In genomic region chr2:231613054-231613654, GRCh38 we compare ENCODE assay signal across 8 cellular contexts. TPM values are rescaled to one million over a fixed set of nuclear protein-coding genes. Genes with fewer than 3 reads are reported as not detected.
DNase-seq lines count a peak whose midpoint lies in the region; ATAC-seq and TF ChIP-seq lines count a peak whose summit lies in the region.

No MANE protein-coding gene starts in this region.

- H3K27ac ChIP-seq in RWPE1 = peak overlapping the region; percentile 97
- H3K27ac ChIP-seq in endodermal cell (ENCODE audit: low read depth, low read length) = peak overlapping the region; percentile 98

- no peaks in the 10 kb centered on the region for H3K9me3 ChIP-seq in endodermal cell (ENCODE audit: control insufficient read depth, low read length)

- CTCF ChIA-PET in RWPE1 (lab: Yijun Ruan, JAX) = interaction anchor here (0.6 to 3.2 kb wide), 10 partner anchors 19 to 686 kb away, joined by 3 to 19 read pairs (median 6); partner anchors contain the start of gene PTMA

- peaks cover 55% of the 10 kb centered on the region for H3K4me1 Mint-ChIP-seq in CD14-positive monocyte
- H3K4me1 Mint-ChIP-seq in endodermal cell = peaks cover 31% of the 10 kb centered on the region
- peaks cover 77% of the 10 kb centered on the region for H3K4me1 Mint-ChIP-seq in nephron progenitor cell

- H3K4me3 ChIP-seq in endodermal cell (ENCODE audit: low read length) = peak overlapping the region; percentile 70

- peak; percentile 3 for ATAC-seq in GM21515 (IDR thresholded peaks at IDR 0.05; ENCODE audit: unreplicated experiment)
- ATAC-seq in GM21381 (IDR thresholded peaks at IDR 0.05; ENCODE audit: unreplicated experiment) = no peak
- ATAC-seq in GM21390 (IDR thresholded peaks at IDR 0.05; ENCODE audit: unreplicated experiment) = no peak

- H3K27ac Mint-ChIP-seq in CD14-positive monocyte (peak overlapping the region in 6 of 7 donors; percentile 50 to 97 (median 90)), endodermal cell (peak overlapping the region; percentile 95), nephron progenitor cell (peak overlapping the region; percentile 98)

- WGBS in endodermal cell (ENCODE audit: insufficient coverage in 1 of 2, insufficient read length in 1 of 2), 2 experiments = 46 to 51% methylated on average over 10 to 15 of the region's 15 CpGs

- TF ChIP-seq CTCF in CD14-positive monocyte (IDR thresholded peaks at IDR 0.05) (no peak), RWPE1 (conservative IDR thresholded peaks at IDR 0.05; ENCODE audit: low read depth) (no peak), endodermal cell (conservative IDR thresholded peaks at IDR 0.05) (no peak), nephron progenitor cell (IDR thresholded peaks at IDR 0.05) (no peak)

- intact Hi-C loops in CD14-positive monocyte (cut with micrococcal nuclease) = loop anchor here (2.0 to 10.0 kb wide), 8 partner anchors 44 to 172 kb away; partner anchors contain the start of genes PDE6D (in 2 of the 2) and COPS7B (in 1 of the 2)

- H3K9ac ChIP-seq in endodermal cell (ENCODE audit: extremely low read depth, low read length, poor library complexity, severe bottlenecking) = peak overlapping the region; percentile 71

- H3K9me3 Mint-ChIP-seq in CD14-positive monocyte (peaks cover 0 to 10% (median 0%) of the 10 kb centered on the region in 7 donors), endodermal cell (no peaks in the 10 kb centered on the region), nephron progenitor cell (no peaks in the 10 kb centered on the region)

- H3K36me3 Mint-ChIP-seq in CD14-positive monocyte (no peaks in the 10 kb centered on the region), endodermal cell (ENCODE audit: low read depth) (no peaks in the 10 kb centered on the region), nephron progenitor cell (ENCODE audit: low read depth) (no peaks in the 10 kb centered on the region)

- DNase-seq in CD14-positive monocyte (ENCODE audit: low spot score) = no peak
- DNase-seq in RWPE1 (ENCODE audit: low spot score) = no peak
- DNase-seq in endodermal cell = no peak
- no peak for DNase-seq in nephron progenitor cell
- no peak for DNase-seq in NCI-H1105 treated with DMSO at 0.1 percent for 48 hours (lab: John Stamatoyannopoulos, UW)

- H3K27me3 ChIP-seq in endodermal cell (ENCODE audit: control insufficient read depth, insufficient read depth, low read length, poor library complexity, severe bottlenecking) = no peaks in the 10 kb centered on the region

- H3K27me3 Mint-ChIP-seq in CD14-positive monocyte (ENCODE audit: low read depth in 3 of 3) (peaks cover 22 to 39% (median 37%) of the 10 kb centered on the region in 3 donors), endodermal cell (ENCODE audit: insufficient read depth) (no peaks in the 10 kb centered on the region), nephron progenitor cell (ENCODE audit: low read depth, poor library complexity) (peaks cover 2% of the 10 kb centered on the region)

- H3K4me3 Mint-ChIP-seq in CD14-positive monocyte (peak overlapping the region; percentile 79 to 92), endodermal cell (peak overlapping the region; percentile 63), nephron progenitor cell (peak overlapping the region; percentile 80)

- POLR2A ChIA-PET in RWPE1 (lab: Yijun Ruan, JAX; ENCODE audit: low non-redundant PET) = interaction anchor here (0.7 to 1.8 kb wide), 3 partner anchors 30 to 65 kb away, joined by 3 to 9 read pairs (median 3); no protein-coding TSS in a partner anchor

- H3K4me1 ChIP-seq in endodermal cell (ENCODE audit: control insufficient read depth, insufficient read depth, low read length) = peaks cover 16% of the 10 kb centered on the region

- no peaks in the 10 kb centered on the region for H3K36me3 ChIP-seq in endodermal cell (ENCODE audit: control insufficient read depth, insufficient read depth, low read length)

RNA-seq across cellular contexts. Expression of gene TEX44, which starts 20.5 kb away (rescaled TPM):
- not detected for polyA plus RNA-seq in CD14-positive monocyte
- total RNA-seq in endodermal cell = not detected
- polyA plus RNA-seq in endodermal cell (2013, experiment 1 of 2) = not detected
- not detected for polyA plus RNA-seq in endodermal cell (2013, experiment 2 of 2)
